ENCODE assay signal across 13 cellular contexts in genomic region chr5:123997354-123998215, GRCh38.
DNase-seq lines count a peak whose midpoint lies in the region; ATAC-seq and TF ChIP-seq lines count a peak whose summit lies in the region.
"Had no signal": no experiment of that assay in that cellular context is flagged by ENCODE, and none has a peak within 500 bp of the region (broad histone marks: within the 10 kb centered on the region; RNA-seq: fewer than 3 reads in every experiment).

No MANE protein-coding gene starts in this region.

- no peak for TF ChIP-seq RAD21 in neural cell (conservative IDR thresholded peaks at IDR 0.05)

- H3F3A ChIP-seq in neural cell (ENCODE audit: insufficient read depth, low read length, poor library complexity, severe bottlenecking), result no peaks in the 10 kb centered on the region

- H3K9me3 ChIP-seq in neural cell (ENCODE audit: low read length), result no peaks in the 10 kb centered on the region
- H3K9me3 ChIP-seq: thoracic aorta had no signal

- TF ChIP-seq CTCF in AG09319 (IDR thresholded peaks at IDR 0.05; ENCODE audit: low read depth, low read length), result no peak
- no peak for TF ChIP-seq CTCF in neural cell (IDR thresholded peaks at IDR 0.05; ENCODE audit: poor library complexity, severe bottlenecking)

- H3K4me2 ChIP-seq in neural cell (ENCODE audit: low read length), result peak overlapping the region; percentile 10

- H3K27me3 ChIP-seq in neural cell (ENCODE audit: insufficient read depth, low read depth, low read length), result no peaks in the 10 kb centered on the region

- no peaks in the 10 kb centered on the region for H3K36me3 ChIP-seq in neural cell (ENCODE audit: insufficient read depth, low read length)
- H3K36me3 ChIP-seq: thoracic aorta had no signal

- no peak for ATAC-seq in GM18517 (IDR thresholded peaks at IDR 0.05; ENCODE audit: unreplicated experiment)

- H3K27ac ChIP-seq in neural cell (ENCODE audit: low read length), result no peak overlapping the region
- H3K27ac ChIP-seq: thoracic aorta had no signal

- H4K20me1 ChIP-seq in neural cell (ENCODE audit: insufficient read depth), result no peaks in the 10 kb centered on the region

- no peak overlapping the region for H2AFZ ChIP-seq in neural cell (ENCODE audit: low read depth, low read length)

- DNase-seq in AG09319 (ENCODE audit: extremely low read depth, low read depth) (peak; percentile 45), NCI-H146 treated with DMSO at 0.1 percent for 48 hours (lab: John Stamatoyannopoulos, UW; ENCODE audit: unreplicated experiment) (peak; percentile 5), dedifferentiated amniotic fluid mesenchymal stem cell (ENCODE audit: extremely low spot score) (peak; percentile 83), NCI-H345 treated with DMSO at 0.1 percent for 48 hours (lab: John Stamatoyannopoulos, UW; ENCODE audit: unreplicated experiment) (no peak), globus pallidus (ENCODE audit: low spot score) (no peak), posterior cingulate gyrus (no peak)
- DNase-seq: activated CD4-positive, alpha-beta T cell treated with anti-CD3 and anti-CD28 coated beads for 1 hour; CD4-positive, CD25-positive, alpha-beta regulatory T cell; cortex of kidney; NCI-H1694 treated with DMSO at 0.1 percent for 48 hours had no signal

- no peaks in the 10 kb centered on the region for H3K9me2 ChIP-seq in neural cell (ENCODE audit: insufficient read depth, low read length)

- intact Hi-C loops in posterior cingulate gyrus (cut with DNase I), result no loop called here

- H3K79me2 ChIP-seq in neural cell (replicated peaks; ENCODE audit: insufficient read depth, low read length), result no peaks in the 10 kb centered on the region

- no peak overlapping the region for H3K9ac ChIP-seq in neural cell (ENCODE audit: low read length)

- no peak for TF ChIP-seq EP300 in neural cell (conservative IDR thresholded peaks at IDR 0.05; ENCODE audit: poor library complexity, severe bottlenecking)

- no peak overlapping the region for H3K4me3 ChIP-seq in neural cell (ENCODE audit: low read length)
- H3K4me3 ChIP-seq: thoracic aorta had no signal

TF ChIP-seq in neural cell, 6 proteins besides CTCF, POLR2A, EP300 and RAD21:
- TF ChIP-seq POLR2AphosphoS5 (IDR thresholded peaks at IDR 0.05) (no peak), MXI1 (conservative IDR thresholded peaks at IDR 0.05; ENCODE audit: poor library complexity, severe bottlenecking) (peak; percentile 17)

Comparison
In these comparisons a context has a peak if more than half of its experiments do, and no peak if none do; other contexts are left out.
1. DNase-seq: peak in AG09319 (single experiment), NCI-H146 treated with DMSO at 0.1 percent for 48 hours (single experiment) and dedifferentiated amniotic fluid mesenchymal stem cell (single experiment); none in NCI-H345 treated with DMSO at 0.1 percent for 48 hours (single experiment), globus pallidus (single experiment) and posterior cingulate gyrus (0 of 10).